ENCODE assay signal across 1 cellular context in genomic region chr3:71542548-71543370, GRCh38.
TF ChIP-seq lines count a peak whose summit lies in the region.

No MANE protein-coding gene starts in this region.

TF ChIP-seq in HEK293, 187 proteins besides CTCF, POLR2A, EP300 and RAD21 (continued from another document and continues in another):
- TF ChIP-seq, protein P1, sequence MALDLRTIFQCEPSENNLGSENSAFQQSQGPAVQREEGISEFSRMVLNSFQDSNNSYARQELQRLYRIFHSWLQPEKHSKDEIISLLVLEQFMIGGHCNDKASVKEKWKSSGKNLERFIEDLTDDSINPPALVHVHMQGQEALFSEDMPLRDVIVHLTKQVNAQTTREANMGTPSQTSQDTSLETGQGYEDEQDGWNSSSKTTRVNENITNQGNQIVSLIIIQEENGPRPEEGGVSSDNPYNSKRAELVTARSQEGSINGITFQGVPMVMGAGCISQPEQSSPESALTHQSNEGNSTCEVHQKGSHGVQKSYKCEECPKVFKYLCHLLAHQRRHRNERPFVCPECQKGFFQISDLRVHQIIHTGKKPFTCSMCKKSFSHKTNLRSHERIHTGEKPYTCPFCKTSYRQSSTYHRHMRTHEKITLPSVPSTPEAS (tag by site-specific recombination; IDR thresholded peaks at IDR 0.05) = no peak
- TF ChIP-seq, protein P2, sequence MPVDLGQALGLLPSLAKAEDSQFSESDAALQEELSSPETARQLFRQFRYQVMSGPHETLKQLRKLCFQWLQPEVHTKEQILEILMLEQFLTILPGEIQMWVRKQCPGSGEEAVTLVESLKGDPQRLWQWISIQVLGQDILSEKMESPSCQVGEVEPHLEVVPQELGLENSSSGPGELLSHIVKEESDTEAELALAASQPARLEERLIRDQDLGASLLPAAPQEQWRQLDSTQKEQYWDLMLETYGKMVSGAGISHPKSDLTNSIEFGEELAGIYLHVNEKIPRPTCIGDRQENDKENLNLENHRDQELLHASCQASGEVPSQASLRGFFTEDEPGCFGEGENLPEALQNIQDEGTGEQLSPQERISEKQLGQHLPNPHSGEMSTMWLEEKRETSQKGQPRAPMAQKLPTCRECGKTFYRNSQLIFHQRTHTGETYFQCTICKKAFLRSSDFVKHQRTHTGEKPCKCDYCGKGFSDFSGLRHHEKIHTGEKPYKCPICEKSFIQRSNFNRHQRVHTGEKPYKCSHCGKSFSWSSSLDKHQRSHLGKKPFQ (tag by site-specific recombination; IDR thresholded peaks at IDR 0.05) = peak; percentile 92
- TF ChIP-seq ZNF184 (tag by site-specific recombination; IDR thresholded peaks at IDR 0.05) (no peak), ZNF433 (tag by site-specific recombination; IDR thresholded peaks at IDR 0.05; ENCODE audit: low read depth) (no peak), ZNF830 (tag by site-specific recombination; IDR thresholded peaks at IDR 0.05; ENCODE audit: low read depth) (no peak), ZBTB17 (tag by site-specific recombination; IDR thresholded peaks at IDR 0.05) (peak; percentile 95), ZNF169 (tag by site-specific recombination; IDR thresholded peaks at IDR 0.05) (no peak), MYNN (tag by site-specific recombination; IDR thresholded peaks at IDR 0.05; ENCODE audit: borderline replicate concordance) (no peak), ZNF792 (tag by site-specific recombination; IDR thresholded peaks at IDR 0.05) (no peak), MEIS1 (CRISPR knock-in tag; IDR thresholded peaks at IDR 0.05; ENCODE audit: borderline replicate concordance) (no peak), GLIS1 (tag by site-specific recombination; IDR thresholded peaks at IDR 0.05) (no peak), ZNF23 (tag by site-specific recombination; IDR thresholded peaks at IDR 0.05; ENCODE audit: borderline replicate concordance) (no peak), ZNF335 (tag by site-specific recombination; conservative IDR thresholded peaks at IDR 0.05) (peak; percentile 40; the same call in 1 of the 2 replicates), KLF7 (tag by site-specific recombination; IDR thresholded peaks at IDR 0.05; ENCODE audit: borderline replicate concordance) (no peak), ZNF324 (tag by site-specific recombination; IDR thresholded peaks at IDR 0.05) (no peak), ZNF157 (tag by site-specific recombination; IDR thresholded peaks at IDR 0.05) (no peak), INSM2 (tag by site-specific recombination; IDR thresholded peaks at IDR 0.05) (no peak), ZNF596 (tag by site-specific recombination; IDR thresholded peaks at IDR 0.05) (no peak), ZNF280C (tag by site-specific recombination; IDR thresholded peaks at IDR 0.05) (no peak), ZNF514 (tag by site-specific recombination; IDR thresholded peaks at IDR 0.05) (no peak), ZNF777 (tag by site-specific recombination; IDR thresholded peaks at IDR 0.05; ENCODE audit: borderline replicate concordance) (no peak), ZXDB (tag by site-specific recombination; IDR thresholded peaks at IDR 0.05) (no peak), ZNF121 (tag by site-specific recombination; IDR thresholded peaks at IDR 0.05) (peak; percentile 74), ZBTB11 (tag by site-specific recombination; conservative IDR thresholded peaks at IDR 0.05; ENCODE audit: low read depth) (no peak), SCRT1 (tag by site-specific recombination; IDR thresholded peaks at IDR 0.05; ENCODE audit: borderline replicate concordance) (peak; percentile 68; the same call in 1 of the 2 replicates), ZNF391 (tag by site-specific recombination; IDR thresholded peaks at IDR 0.05; ENCODE audit: borderline replicate concordance, low read depth) (no peak), ZFP37 (tag by site-specific recombination; IDR thresholded peaks at IDR 0.05) (no peak), KLF10 (tag by site-specific recombination; IDR thresholded peaks at IDR 0.05) (no peak), ZNF223 (tag by site-specific recombination; IDR thresholded peaks at IDR 0.05) (no peak), ZNF76 (tag by site-specific recombination; IDR thresholded peaks at IDR 0.05; ENCODE audit: borderline replicate concordance, low read depth) (no peak), ZNF624 (tag by site-specific recombination; IDR thresholded peaks at IDR 0.05) (no peak), ZNF692 (tag by site-specific recombination; IDR thresholded peaks at IDR 0.05) (0 out of 2 replicates have a peak, but pooled peaks have one; percentile 29), ZNF544 (tag by site-specific recombination; IDR thresholded peaks at IDR 0.05) (no peak), ZNF239 (tag by site-specific recombination; IDR thresholded peaks at IDR 0.05) (no peak), ZBTB1 (tag by site-specific recombination; IDR thresholded peaks at IDR 0.05) (no peak), YY1 (tag by site-specific recombination; IDR thresholded peaks at IDR 0.05) (peak; percentile 17; the same call in 1 of the 2 replicates), RBAK (tag by site-specific recombination; IDR thresholded peaks at IDR 0.05) (no peak), ZNF416 (tag by site-specific recombination; IDR thresholded peaks at IDR 0.05) (no peak), ZNF341 (tag by site-specific recombination; IDR thresholded peaks at IDR 0.05; ENCODE audit: low read depth) (peak; percentile 78), ZNF785 (tag by site-specific recombination; IDR thresholded peaks at IDR 0.05) (no peak), ZBTB7A (tag by site-specific recombination; IDR thresholded peaks at IDR 0.05; ENCODE audit: low read depth) (no peak), TCF7L2 (IDR thresholded peaks at IDR 0.05; ENCODE audit: borderline replicate concordance, low read depth, low read length) (no peak), ZFP69B (tag by site-specific recombination; IDR thresholded peaks at IDR 0.05) (no peak), ZSCAN30 (tag by site-specific recombination; IDR thresholded peaks at IDR 0.05) (0 out of 2 replicates have a peak, but pooled peaks have one; percentile 46), ZNF26 (tag by site-specific recombination; IDR thresholded peaks at IDR 0.05) (no peak), ZNF155 (tag by site-specific recombination; IDR thresholded peaks at IDR 0.05) (no peak), ZNF473 (tag by site-specific recombination; IDR thresholded peaks at IDR 0.05) (no peak), ZNF350 (tag by site-specific recombination; IDR thresholded peaks at IDR 0.05) (no peak), ZNF660 (tag by site-specific recombination; IDR thresholded peaks at IDR 0.05) (no peak), ZNF600 (tag by site-specific recombination; IDR thresholded peaks at IDR 0.05) (peak; percentile 84), ZEB2 (tag by site-specific recombination; IDR thresholded peaks at IDR 0.05) (peak; percentile 62), ZSCAN16 (tag by site-specific recombination; IDR thresholded peaks at IDR 0.05) (no peak), SP7 (tag by site-specific recombination; IDR thresholded peaks at IDR 0.05) (0 out of 2 replicates have a peak, but pooled peaks have one; percentile 17)
- TF ChIP-seq, protein P3, sequence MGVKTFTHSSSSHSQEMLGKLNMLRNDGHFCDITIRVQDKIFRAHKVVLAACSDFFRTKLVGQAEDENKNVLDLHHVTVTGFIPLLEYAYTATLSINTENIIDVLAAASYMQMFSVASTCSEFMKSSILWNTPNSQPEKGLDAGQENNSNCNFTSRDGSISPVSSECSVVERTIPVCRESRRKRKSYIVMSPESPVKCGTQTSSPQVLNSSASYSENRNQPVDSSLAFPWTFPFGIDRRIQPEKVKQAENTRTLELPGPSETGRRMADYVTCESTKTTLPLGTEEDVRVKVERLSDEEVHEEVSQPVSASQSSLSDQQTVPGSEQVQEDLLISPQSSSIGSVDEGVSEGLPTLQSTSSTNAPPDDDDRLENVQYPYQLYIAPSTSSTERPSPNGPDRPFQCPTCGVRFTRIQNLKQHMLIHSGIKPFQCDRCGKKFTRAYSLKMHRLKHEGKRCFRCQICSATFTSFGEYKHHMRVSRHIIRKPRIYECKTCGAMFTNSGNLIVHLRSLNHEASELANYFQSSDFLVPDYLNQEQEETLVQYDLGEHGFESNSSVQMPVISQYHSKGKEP (tag by site-specific recombination; IDR thresholded peaks at IDR 0.05) = peak; percentile 69
- TF ChIP-seq, protein P4, sequence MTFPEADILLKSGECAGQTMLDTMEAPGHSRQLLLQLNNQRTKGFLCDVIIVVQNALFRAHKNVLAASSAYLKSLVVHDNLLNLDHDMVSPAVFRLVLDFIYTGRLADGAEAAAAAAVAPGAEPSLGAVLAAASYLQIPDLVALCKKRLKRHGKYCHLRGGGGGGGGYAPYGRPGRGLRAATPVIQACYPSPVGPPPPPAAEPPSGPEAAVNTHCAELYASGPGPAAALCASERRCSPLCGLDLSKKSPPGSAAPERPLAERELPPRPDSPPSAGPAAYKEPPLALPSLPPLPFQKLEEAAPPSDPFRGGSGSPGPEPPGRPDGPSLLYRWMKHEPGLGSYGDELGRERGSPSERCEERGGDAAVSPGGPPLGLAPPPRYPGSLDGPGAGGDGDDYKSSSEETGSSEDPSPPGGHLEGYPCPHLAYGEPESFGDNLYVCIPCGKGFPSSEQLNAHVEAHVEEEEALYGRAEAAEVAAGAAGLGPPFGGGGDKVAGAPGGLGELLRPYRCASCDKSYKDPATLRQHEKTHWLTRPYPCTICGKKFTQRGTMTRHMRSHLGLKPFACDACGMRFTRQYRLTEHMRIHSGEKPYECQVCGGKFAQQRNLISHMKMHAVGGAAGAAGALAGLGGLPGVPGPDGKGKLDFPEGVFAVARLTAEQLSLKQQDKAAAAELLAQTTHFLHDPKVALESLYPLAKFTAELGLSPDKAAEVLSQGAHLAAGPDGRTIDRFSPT (tag by site-specific recombination; IDR thresholded peaks at IDR 0.05) = no peak
